1 cellular context compared by ENCODE assay signal in the genomic region with DNA sequence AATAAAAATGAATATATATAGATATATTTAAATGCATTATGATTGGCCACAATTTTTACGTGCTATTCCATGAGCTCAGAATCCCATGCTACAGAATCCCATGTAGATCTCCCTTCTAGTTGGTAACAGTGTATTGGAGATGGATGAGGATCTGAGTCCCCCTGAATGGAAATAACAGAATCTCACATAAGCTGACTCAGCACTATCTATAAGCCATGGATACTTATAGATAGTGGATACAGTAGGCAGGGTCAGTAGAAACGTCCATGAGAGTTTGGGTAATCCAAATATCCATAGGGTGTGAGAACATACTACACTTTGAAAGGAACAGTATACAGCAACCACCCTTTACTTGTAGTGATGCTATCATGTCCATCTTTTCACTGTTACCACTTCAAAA.
TF ChIP-seq lines count a peak whose summit lies in the region.

No MANE protein-coding gene starts in this region.

TF ChIP-seq in K562, 482 proteins besides CTCF, POLR2A, EP300 and RAD21 (continued from another document):
- TF ChIP-seq, protein P1, sequence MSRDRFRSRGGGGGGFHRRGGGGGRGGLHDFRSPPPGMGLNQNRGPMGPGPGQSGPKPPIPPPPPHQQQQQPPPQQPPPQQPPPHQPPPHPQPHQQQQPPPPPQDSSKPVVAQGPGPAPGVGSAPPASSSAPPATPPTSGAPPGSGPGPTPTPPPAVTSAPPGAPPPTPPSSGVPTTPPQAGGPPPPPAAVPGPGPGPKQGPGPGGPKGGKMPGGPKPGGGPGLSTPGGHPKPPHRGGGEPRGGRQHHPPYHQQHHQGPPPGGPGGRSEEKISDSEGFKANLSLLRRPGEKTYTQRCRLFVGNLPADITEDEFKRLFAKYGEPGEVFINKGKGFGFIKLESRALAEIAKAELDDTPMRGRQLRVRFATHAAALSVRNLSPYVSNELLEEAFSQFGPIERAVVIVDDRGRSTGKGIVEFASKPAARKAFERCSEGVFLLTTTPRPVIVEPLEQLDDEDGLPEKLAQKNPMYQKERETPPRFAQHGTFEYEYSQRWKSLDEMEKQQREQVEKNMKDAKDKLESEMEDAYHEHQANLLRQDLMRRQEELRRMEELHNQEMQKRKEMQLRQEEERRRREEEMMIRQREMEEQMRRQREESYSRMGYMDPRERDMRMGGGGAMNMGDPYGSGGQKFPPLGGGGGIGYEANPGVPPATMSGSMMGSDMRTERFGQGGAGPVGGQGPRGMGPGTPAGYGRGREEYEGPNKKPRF (IDR thresholded peaks at IDR 0.05; ENCODE audit: low read depth, low read length), result no peak
- TF ChIP-seq MAFF (IDR thresholded peaks at IDR 0.05; ENCODE audit: low read length), result peak; percentile 84
- TF ChIP-seq ZNF354B (CRISPR knock-in tag; IDR thresholded peaks at IDR 0.05), result no peak
- no peak for TF ChIP-seq PHTF2 (CRISPR knock-in tag; IDR thresholded peaks at IDR 0.05)
- TF ChIP-seq, protein P2, sequence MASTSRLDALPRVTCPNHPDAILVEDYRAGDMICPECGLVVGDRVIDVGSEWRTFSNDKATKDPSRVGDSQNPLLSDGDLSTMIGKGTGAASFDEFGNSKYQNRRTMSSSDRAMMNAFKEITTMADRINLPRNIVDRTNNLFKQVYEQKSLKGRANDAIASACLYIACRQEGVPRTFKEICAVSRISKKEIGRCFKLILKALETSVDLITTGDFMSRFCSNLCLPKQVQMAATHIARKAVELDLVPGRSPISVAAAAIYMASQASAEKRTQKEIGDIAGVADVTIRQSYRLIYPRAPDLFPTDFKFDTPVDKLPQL (IDR thresholded peaks at IDR 0.05; ENCODE audit: extremely low read depth, insufficient read length), result no peak
- TF ChIP-seq MED1 (CRISPR knock-in tag; IDR thresholded peaks at IDR 0.05; ENCODE audit: borderline replicate concordance), result no peak
TF ChIP-seq in K562: peak in this region for 5.
